In genomic region chr16:20897897-20898296, GRCh38 we compare ENCODE assay signal across 9 cellular contexts. TPM values are rescaled to one million over a fixed set of nuclear protein-coding genes. Genes with fewer than 3 reads are reported as not detected.
DNase-seq lines count a peak whose midpoint lies in the region; ATAC-seq and TF ChIP-seq lines count a peak whose summit lies in the region.
"Had no signal": no experiment of that assay in that cellular context is flagged by ENCODE, and none has a peak within 500 bp of the region (broad histone marks: within the 10 kb centered on the region; RNA-seq: fewer than 3 reads in every experiment).

No MANE protein-coding gene starts in this region.

- H3K9ac ChIP-seq in neural progenitor cell, result no peak overlapping the region

- peaks cover 41 to 55% (median 53%) of the 10 kb centered on the region in 3 donors for H3K4me1 Mint-ChIP-seq in CD8-positive, alpha-beta memory T cell
- H3K4me1 Mint-ChIP-seq in neural progenitor cell, result peaks cover 29% of the 10 kb centered on the region

- H3K27ac Mint-ChIP-seq in CD8-positive, alpha-beta memory T cell, result peak overlapping the region in 7 of 8 donors; percentile 5 to 99 (median 69)
- H3K27ac Mint-ChIP-seq in neural progenitor cell, result no peak overlapping the region

- H3F3A ChIP-seq in PC-9 (ENCODE audit: insufficient read depth, low read depth), result peaks cover 20% of the 10 kb centered on the region
- peaks cover 6% of the 10 kb centered on the region for H3F3A ChIP-seq in neural progenitor cell (ENCODE audit: low read depth)

- H4K20me1 ChIP-seq in PC-9 (ENCODE audit: insufficient read depth) (peaks cover 7% of the 10 kb centered on the region; the same call in 1 of the 2 replicates), neural progenitor cell (ENCODE audit: low read depth) (peaks cover 19% of the 10 kb centered on the region)

- no peaks in the 10 kb centered on the region for H3K9me2 ChIP-seq in PC-9 (ENCODE audit: insufficient read depth)

- H3K27me3 ChIP-seq in CD8-positive, alpha-beta memory T cell (ENCODE audit: insufficient read depth, low read length, poor library complexity, severe bottlenecking), result no peaks in the 10 kb centered on the region
- H3K27me3 ChIP-seq in PC-9 (ENCODE audit: insufficient read depth, low read depth), result no peaks in the 10 kb centered on the region
- H3K27me3 ChIP-seq in esophagus (ENCODE audit: control insufficient read depth in 1 of 2, insufficient read depth in 2 of 2, low read length in 2 of 2), result no peaks in the 10 kb centered on the region
- H3K27me3 ChIP-seq in neural progenitor cell, result no peaks in the 10 kb centered on the region

- peak overlapping the region; percentile 96 for H3K4me2 ChIP-seq in PC-9
- H3K4me2 ChIP-seq in neural progenitor cell, result peak overlapping the region; percentile 92

- CTCF ChIA-PET in CD8-positive, alpha-beta memory T cell (lab: Charles Lee), result interaction anchor here (1.1 to 3.3 kb wide), 2 partner anchors 18 to 23 kb away, joined by 3 to 15 read pairs; no protein-coding TSS in a partner anchor
- CTCF ChIA-PET in PC-9 (lab: Charles Lee), result no interaction called here

- no peak for DNase-seq in CD8-positive, alpha-beta memory T cell
- DNase-seq in PC-9 (no peak), neural progenitor cell (ENCODE audit: low spot score) (no peak), HCEC 1CT (no peak), NCI-H446 (lab: John Stamatoyannopoulos, UW) (no peak), mucosa of descending colon (no peak)
- DNase-seq: right cardiac atrium had no signal

- intact Hi-C loops in PC-9 (cut with micrococcal nuclease; ENCODE audit: unreplicated experiment), result no loop called here
- intact Hi-C loops in mucosa of descending colon (cut with DNase I, micrococcal nuclease), result no loop called here

- H3K36me3 ChIP-seq in CD8-positive, alpha-beta memory T cell (ENCODE audit: insufficient read depth, low read length), result no peaks in the 10 kb centered on the region
- peaks cover 28% of the 10 kb centered on the region; the same call in 1 of the 2 replicates for H3K36me3 ChIP-seq in PC-9 (ENCODE audit: low read depth)
- H3K36me3 ChIP-seq in esophagus (ENCODE audit: control insufficient read depth in 2 of 2, insufficient read depth in 2 of 2, low read length in 1 of 2), result no peaks in the 10 kb centered on the region
- H3K36me3 ChIP-seq in neural progenitor cell, result no peaks in the 10 kb centered on the region
- no peaks in the 10 kb centered on the region for H3K36me3 ChIP-seq in mucosa of descending colon (ENCODE audit: low read depth)

- H3K4me3 Mint-ChIP-seq in CD8-positive, alpha-beta memory T cell, result peak overlapping the region in 5 of 7 donors; percentile 33 to 96 (median 52)
- H3K4me3 Mint-ChIP-seq in neural progenitor cell, result peak overlapping the region; percentile 8

- H3K9me3 Mint-ChIP-seq in CD8-positive, alpha-beta memory T cell, result no peaks in the 10 kb centered on the region
- no peaks in the 10 kb centered on the region for H3K9me3 Mint-ChIP-seq in neural progenitor cell

- 65 to 66% methylated on average over 3 of the region's 3 CpGs for WGBS in esophagus, 2 donors

- H3K9me3 ChIP-seq in CD8-positive, alpha-beta memory T cell (ENCODE audit: low read length), result no peaks in the 10 kb centered on the region
- H3K9me3 ChIP-seq in PC-9 (ENCODE audit: insufficient read depth, low read depth), result no peaks in the 10 kb centered on the region
- H3K9me3 ChIP-seq in esophagus (ENCODE audit: control insufficient read depth in 2 of 2, insufficient read depth in 1 of 2, low read depth in 1 of 2, low read length in 1 of 2), result no peaks in the 10 kb centered on the region
- no peaks in the 10 kb centered on the region for H3K9me3 ChIP-seq in neural progenitor cell (ENCODE audit: low read depth)
- no peaks in the 10 kb centered on the region for H3K9me3 ChIP-seq in mucosa of descending colon

- POLR2A ChIA-PET in CD8-positive, alpha-beta memory T cell (lab: Charles Lee), result interaction anchor here (0.7 kb wide), 1 partner anchor 165 kb away, joined by 3 read pairs; no protein-coding TSS in a partner anchor
- POLR2A ChIA-PET in PC-9 (lab: Charles Lee; ENCODE audit: unreplicated experiment), result interaction anchor here (0.5 to 0.6 kb wide), 3 partner anchors 13 to 1374 kb away, joined by 3 to 7 read pairs (median 3); no protein-coding TSS in a partner anchor

- no peak overlapping the region for H2AFZ ChIP-seq in PC-9
- H2AFZ ChIP-seq in neural progenitor cell (replicated peaks), result no peak overlapping the region

- H3K27me3 Mint-ChIP-seq in CD8-positive, alpha-beta memory T cell, result peaks cover 0 to 4% of the 10 kb centered on the region in 2 donors
- peaks cover 2% of the 10 kb centered on the region for H3K27me3 Mint-ChIP-seq in neural progenitor cell (ENCODE audit: insufficient read depth, low read depth)

- TF ChIP-seq CTCF in PC-9 (conservative IDR thresholded peaks at IDR 0.05) (no peak), neural progenitor cell (IDR thresholded peaks at IDR 0.05) (no peak), mucosa of descending colon (IDR thresholded peaks at IDR 0.05) (no peak)

- H3K4me1 ChIP-seq in CD8-positive, alpha-beta memory T cell (ENCODE audit: insufficient read depth, low read length), result peaks cover 20% of the 10 kb centered on the region
- peaks cover 39% of the 10 kb centered on the region for H3K4me1 ChIP-seq in PC-9 (replicated peaks; ENCODE audit: insufficient read depth)
- H3K4me1 ChIP-seq in esophagus (ENCODE audit: control insufficient read depth in 2 of 2, insufficient read depth in 2 of 2, low read length in 1 of 2), result peaks cover 0 to 4% of the 10 kb centered on the region in 2 donors
- peaks cover 28% of the 10 kb centered on the region for H3K4me1 ChIP-seq in neural progenitor cell
- H3K4me1 ChIP-seq in mucosa of descending colon (ENCODE audit: low read depth), result peaks cover 25% of the 10 kb centered on the region

- ATAC-seq in GM19467 (IDR thresholded peaks at IDR 0.05; ENCODE audit: unreplicated experiment) (no peak), mucosa of descending colon (no peak)
- ATAC-seq: right cardiac atrium had no signal

- no peak overlapping the region for H3K27ac ChIP-seq in CD8-positive, alpha-beta memory T cell (ENCODE audit: low read depth, low read length)
- H3K27ac ChIP-seq in PC-9, result no peak overlapping the region
- peak overlapping the region in 1 of 2 donors; percentile 47 for H3K27ac ChIP-seq in esophagus (ENCODE audit: low read depth in 2 of 2, low read length in 1 of 2)
- no peak overlapping the region for H3K27ac ChIP-seq in neural progenitor cell

- BruUV-seq in PC-9 (replicated peaks; lab: Mats Ljungman, UMichigan), result no TSS peak

- peaks cover 0 to 32% (median 10%) of the 10 kb centered on the region in 3 donors for H3K36me3 Mint-ChIP-seq in CD8-positive, alpha-beta memory T cell
- H3K36me3 Mint-ChIP-seq in neural progenitor cell, result no peaks in the 10 kb centered on the region

- H3K4me3 ChIP-seq in CD8-positive, alpha-beta memory T cell (ENCODE audit: low read length), result no peak overlapping the region
- H3K4me3 ChIP-seq in PC-9 (0 out of 2 replicates have a peak overlapping the region, but pooled peaks have one; percentile 7), esophagus (ENCODE audit: low read depth in 1 of 2, low read length in 2 of 2) (peak overlapping the region; percentile 8 to 55), neural progenitor cell (peak overlapping the region; percentile 89), mucosa of descending colon (no peak overlapping the region)

- H3K79me2 ChIP-seq in PC-9 (ENCODE audit: low read depth), result peaks cover 88% of the 10 kb centered on the region
- H3K79me2 ChIP-seq in neural progenitor cell (ENCODE audit: low read depth), result peaks cover 89% of the 10 kb centered on the region

RNA-seq across cellular contexts. Expression of gene DCUN1D3, which starts 2.3 kb away (rescaled TPM):
- 10 to 100 TPM; 12.7 to 13.2 TPM for total RNA-seq in CD8-positive, alpha-beta memory T cell
- 1.4 TPM for polyA plus RNA-seq in CD8-positive, alpha-beta memory T cell
- total RNA-seq in PC-9 (2021), result 11.8 and 14.6 TPM in 2 replicates
- 1 to 10 TPM; 3.2 to 6.5 TPM for polyA plus RNA-seq in esophagus
- total RNA-seq in neural progenitor cell (ENCODE audit: low replicate concordance), result 15.4 and 18.2 TPM in 2 replicates
- total RNA-seq in mucosa of descending colon, result 10 to 100 TPM in 2 of 3 donors, 1 to 10 TPM in 1; 10.0 to 21.5 (median 12.2) TPM

RNA-seq across cellular contexts. Expression of gene LYRM1, which starts 2.7 kb away (rescaled TPM):
- total RNA-seq in CD8-positive, alpha-beta memory T cell, result 10 to 100 TPM; 33.9 to 35.1 TPM
- polyA plus RNA-seq in CD8-positive, alpha-beta memory T cell, result 39.9 TPM
- 32.2 and 51.7 TPM in 2 replicates for total RNA-seq in PC-9 (2021)
- polyA plus RNA-seq in esophagus, result 10 to 100 TPM; 15.8 to 15.9 TPM
- total RNA-seq in neural progenitor cell (ENCODE audit: low replicate concordance), result 60.5 and 61.8 TPM in 2 replicates
- total RNA-seq in mucosa of descending colon, result 10 to 100 TPM; 16.4 to 25.2 (median 17.3) TPM

Comparison
In these comparisons a context has a peak if more than half of its experiments do, and no peak if none do; other contexts are left out.
1. H3K4me3 ChIP-seq: peak in PC-9 (single experiment), esophagus (2 of 2) and neural progenitor cell (single experiment); none in CD8-positive, alpha-beta memory T cell (single experiment) and mucosa of descending colon (single experiment).